ENCODE assay signal across 11 cellular contexts in the genomic region with DNA sequence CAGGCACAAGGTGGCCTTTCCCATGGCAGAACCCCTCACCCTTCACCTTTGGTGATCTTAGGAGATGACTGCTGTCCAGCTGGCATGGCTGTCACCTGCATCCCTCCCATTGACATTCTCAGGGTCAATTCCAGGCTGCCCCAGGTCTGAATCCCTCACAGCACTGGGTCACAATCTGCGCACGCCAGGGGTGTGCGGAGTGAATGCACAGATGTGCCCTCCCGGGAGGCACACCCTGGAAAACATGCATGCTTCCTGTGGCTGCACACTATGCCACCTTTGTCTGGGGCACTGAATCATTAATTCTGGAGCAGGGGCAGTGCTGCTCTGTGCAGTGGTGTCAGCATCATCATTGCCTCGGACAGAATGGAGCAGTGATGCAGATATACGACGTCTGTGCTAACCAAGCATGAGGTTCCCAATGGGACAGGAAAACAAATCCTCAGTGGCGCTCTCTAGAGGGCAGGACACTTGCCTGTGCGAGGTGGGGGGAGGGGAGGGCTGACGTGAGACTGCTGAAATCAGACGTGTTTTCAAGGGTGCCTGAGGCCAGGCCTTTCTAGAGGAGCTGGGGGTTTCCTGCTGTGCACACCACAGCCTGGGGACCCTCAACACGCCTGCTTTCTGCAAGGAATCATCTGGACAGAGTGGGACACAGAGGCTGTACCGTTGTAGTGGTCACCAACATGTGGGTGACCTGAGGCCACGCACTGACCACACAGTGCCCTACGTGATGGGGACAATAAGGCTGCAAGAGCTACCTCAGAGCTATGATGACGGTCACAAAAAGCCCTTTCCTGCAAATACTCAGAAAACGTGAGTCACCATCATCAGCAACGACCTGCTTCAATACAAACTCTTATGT.
A peak's percentile ranks its signal among the peaks of the same experiment; 100 is the strongest.
DNase-seq lines count a peak whose midpoint lies in the region; ATAC-seq and TF ChIP-seq lines count a peak whose summit lies in the region.
"Had no signal": no experiment of that assay in that cellular context is flagged by ENCODE, and none has a peak within 500 bp of the region (broad histone marks: within the 10 kb centered on the region; RNA-seq: fewer than 3 reads in every experiment).

No MANE protein-coding gene starts in this region.

- no TSS peak for BruUV-seq in HCT116 (replicated peaks; lab: Mats Ljungman, UMichigan)

- no peak overlapping the region for H3K9ac ChIP-seq in HCT116 (ENCODE audit: low read length)
- H3K9ac ChIP-seq in trophoblast cell (ENCODE audit: low read length), result no peak overlapping the region

- H3K4me3 ChIP-seq in HCT116 (replicated peaks in 1 of 2; ENCODE audit: low read depth in 1 of 2, low read length in 2 of 2) (no peak overlapping the region), osteoblast (ENCODE audit: insufficient read depth, low read length) (no peak overlapping the region), trophoblast cell (ENCODE audit: low read depth, low read length) (no peak overlapping the region)
- H3K4me3 ChIP-seq: colonic mucosa had no signal

- no peak overlapping the region for H2BK12ac ChIP-seq in trophoblast cell (ENCODE audit: low read length)

- peak; percentile 62 to 71 for ATAC-seq in activated CD4-positive, CD25-positive, alpha-beta regulatory T cell treated with anti-CD3 and anti-CD28 coated beads, Interleukin-2, amount 50 U/mL, for 24 hours
- ATAC-seq in HCT116, result peak; percentile 59
- ATAC-seq in GM19452 (IDR thresholded peaks at IDR 0.05; ENCODE audit: unreplicated experiment), result no peak
- no peak for ATAC-seq in GM21737 (IDR thresholded peaks at IDR 0.05; ENCODE audit: unreplicated experiment)

- H3K4ac ChIP-seq in trophoblast cell (ENCODE audit: low read depth, low read length), result no peak overlapping the region

- H3K9me3 ChIP-seq in HCT116 (ENCODE audit: control insufficient read depth in 1 of 2, insufficient read depth in 1 of 2, low read depth in 1 of 2, low read length in 2 of 2), result no peaks in the 10 kb centered on the region
- H3K9me3 ChIP-seq in osteoblast (ENCODE audit: low read depth, low read length), result no peaks in the 10 kb centered on the region
- H3K9me3 ChIP-seq in trophoblast cell (ENCODE audit: insufficient read depth, low read depth, low read length), result no peaks in the 10 kb centered on the region
- H3K9me3 ChIP-seq: colonic mucosa had no signal

- peak; percentile 38; the same call in 1 of the 2 replicates for TF ChIP-seq RAD21 in HCT116 (IDR thresholded peaks at IDR 0.05; ENCODE audit: low read depth)

- no peak for DNase-seq in activated CD4-positive, CD25-positive, alpha-beta regulatory T cell (lab: John Stamatoyannopoulos, UW)
- no peak for DNase-seq in HCT116 (ENCODE audit: low read depth, low spot score)
- peak; percentile 22 for DNase-seq in astrocyte of the hippocampus (ENCODE audit: low read depth, low spot score)
- peak; percentile 41 for DNase-seq in osteoblast (ENCODE audit: insufficient read length, low spot score, missing footprints)
- no peak for DNase-seq in trophoblast cell
- DNase-seq: colonic mucosa; NCI-H1694; stimulated activated naive CD4-positive, alpha-beta T cell had no signal

- H3K4me1 ChIP-seq in HCT116 (ENCODE audit: control insufficient read depth in 1 of 2, insufficient read depth in 2 of 2, low read length in 2 of 2), result 0 out of 4 replicates have a peak, but pooled peaks cover 0 to 4% of the 10 kb centered on the region in 2 experiments
- peaks cover 22% of the 10 kb centered on the region for H3K4me1 ChIP-seq in osteoblast (ENCODE audit: insufficient read depth, low read length)
- no peaks in the 10 kb centered on the region for H3K4me1 ChIP-seq in trophoblast cell (ENCODE audit: control insufficient read depth in 1 of 2, insufficient read depth in 2 of 2, low read length in 2 of 2)

- no peak overlapping the region for H2BK120ac ChIP-seq in trophoblast cell (ENCODE audit: insufficient read depth, low read length, poor library complexity)

- H3K18ac ChIP-seq in trophoblast cell (ENCODE audit: low read length), result no peak overlapping the region

- H2AFZ ChIP-seq in HCT116 (ENCODE audit: low read depth, low read length, poor library complexity, severe bottlenecking), result no peak overlapping the region
- H2AFZ ChIP-seq in osteoblast (ENCODE audit: low read length), result no peak overlapping the region
- no peak overlapping the region for H2AFZ ChIP-seq in trophoblast cell (ENCODE audit: insufficient read depth, low read length, poor library complexity)

- POLR2A ChIA-PET in HCT116 (lab: Charles Lee), result no interaction called here

- TF ChIP-seq POLR2A in HCT116 (IDR thresholded peaks at IDR 0.05; ENCODE audit: borderline replicate concordance, extremely low read depth, insufficient read depth, insufficient read length), result no peak

- intact Hi-C loops in HCT116 (cut with micrococcal nuclease), result no loop called here

- H4K12ac ChIP-seq in trophoblast cell (ENCODE audit: low read depth, low read length), result no peak overlapping the region

- H4K8ac ChIP-seq in trophoblast cell (ENCODE audit: low read depth, low read length), result no peak overlapping the region

- no peaks in the 10 kb centered on the region for H4K20me1 ChIP-seq in HCT116 (ENCODE audit: insufficient read depth)
- peaks cover 24% of the 10 kb centered on the region for H4K20me1 ChIP-seq in osteoblast (ENCODE audit: insufficient read depth, low read length)

- RAD21 ChIA-PET in HCT116 (lab: Charles Lee; ENCODE audit: low non-redundant PET in 1 of 2, low total read pairs in 2 of 2, uncharacterized antibody in 2 of 2, unreplicated experiment in 2 of 2), result no interaction called here

- H3K79me2 ChIP-seq in HCT116 (ENCODE audit: insufficient read depth, low read length) (peaks cover 21% of the 10 kb centered on the region; the same call in 1 of the 2 replicates), osteoblast (ENCODE audit: insufficient read depth, low read length) (peaks cover 95% of the 10 kb centered on the region), trophoblast cell (ENCODE audit: control insufficient read depth, insufficient read depth, low read length, poor library complexity) (no peaks in the 10 kb centered on the region)

- H3K36me3 ChIP-seq in HCT116 (ENCODE audit: control insufficient read depth in 1 of 2, insufficient read depth in 2 of 2, low read length in 2 of 2) (0 out of 4 replicates have a peak, but pooled peaks cover 0 to 3% of the 10 kb centered on the region in 2 experiments), osteoblast (ENCODE audit: insufficient read depth, low read length) (peaks cover 9% of the 10 kb centered on the region), trophoblast cell (ENCODE audit: control insufficient read depth in 1 of 2, insufficient read depth in 2 of 2, low read length in 2 of 2) (no peaks in the 10 kb centered on the region)
- H3K36me3 ChIP-seq: colonic mucosa had no signal

- no peak overlapping the region for H2BK5ac ChIP-seq in trophoblast cell (ENCODE audit: low read depth, low read length, poor library complexity)

- H2AK5ac ChIP-seq in trophoblast cell (ENCODE audit: low read length), result no peak overlapping the region

- no peak overlapping the region for H3K14ac ChIP-seq in trophoblast cell (ENCODE audit: low read length)

- WGBS in trophoblast cell (ENCODE audit: extremely low coverage, insufficient coverage, insufficient read length), result no CpG with 5 or more reads among the region's 18 CpGs

- H4K91ac ChIP-seq in trophoblast cell (ENCODE audit: low read depth, low read length), result no peak overlapping the region

- TF ChIP-seq CTCF in HCT116 (IDR thresholded peaks at IDR 0.05 in 2 of 3, conservative IDR thresholded peaks at IDR 0.05 in 1 of 3; ENCODE audit: borderline replicate concordance in 1 of 3, insufficient read depth in 1 of 3, low read depth in 2 of 3, low read length in 2 of 3) (peak in 2 of 3 experiments; percentile 41 to 46; a peak in 4 of 6 replicates), osteoblast (IDR thresholded peaks at IDR 0.05; ENCODE audit: extremely low read depth, low read depth, low read length) (no peak)

- H3K4me2 ChIP-seq in HCT116 (ENCODE audit: low read length) (no peak overlapping the region), osteoblast (ENCODE audit: insufficient read depth, low read length) (no peak overlapping the region), trophoblast cell (ENCODE audit: low read length) (no peak overlapping the region)

- H3K27ac ChIP-seq in HCT116 (ENCODE audit: low read depth, low read length), result no peak overlapping the region
- no peak overlapping the region for H3K27ac ChIP-seq in osteoblast (ENCODE audit: low read depth, low read length)
- H3K27ac ChIP-seq in trophoblast cell (ENCODE audit: low read depth, low read length), result no peak overlapping the region
- H3K27ac ChIP-seq: colonic mucosa had no signal

- H3K27me3 ChIP-seq in HCT116 (ENCODE audit: insufficient read depth, low read length) (no peaks in the 10 kb centered on the region), osteoblast (ENCODE audit: insufficient read depth, low read length) (no peaks in the 10 kb centered on the region), trophoblast cell (ENCODE audit: insufficient read depth, low read length) (no peaks in the 10 kb centered on the region)
- H3K27me3 ChIP-seq: colonic mucosa had no signal

- CTCF ChIA-PET in HCT116 (lab: Charles Lee), result no interaction called here

- H3K9me2 ChIP-seq in HCT116 (ENCODE audit: insufficient read depth), result no peaks in the 10 kb centered on the region

- no peaks in the 10 kb centered on the region for H3K79me1 ChIP-seq in trophoblast cell (ENCODE audit: low read length)

- no peak overlapping the region for H3K23ac ChIP-seq in trophoblast cell (ENCODE audit: low read length)

TF ChIP-seq in HCT116, 20 proteins besides CTCF, POLR2A, EP300 and RAD21:
- TF ChIP-seq SIN3A (IDR thresholded peaks at IDR 0.05; ENCODE audit: low read depth) (no peak), CEBPB (IDR thresholded peaks at IDR 0.05; ENCODE audit: low read depth) (no peak)

Comparison
In these comparisons a context has a peak if more than half of its experiments do, and no peak if none do; other contexts are left out.
1. ATAC-seq: peak in activated CD4-positive, CD25-positive, alpha-beta regulatory T cell treated with anti-CD3 and anti-CD28 coated beads, Interleukin-2, amount 50 U/mL, for 24 hours (2 of 2) and HCT116 (single experiment); none in GM19452 (single experiment) and GM21737 (single experiment).
2. DNase-seq: peak in astrocyte of the hippocampus (single experiment) and osteoblast (single experiment); none in activated CD4-positive, CD25-positive, alpha-beta regulatory T cell (0 of 4), HCT116 (single experiment) and trophoblast cell (0 of 2).